In the genomic region with DNA sequence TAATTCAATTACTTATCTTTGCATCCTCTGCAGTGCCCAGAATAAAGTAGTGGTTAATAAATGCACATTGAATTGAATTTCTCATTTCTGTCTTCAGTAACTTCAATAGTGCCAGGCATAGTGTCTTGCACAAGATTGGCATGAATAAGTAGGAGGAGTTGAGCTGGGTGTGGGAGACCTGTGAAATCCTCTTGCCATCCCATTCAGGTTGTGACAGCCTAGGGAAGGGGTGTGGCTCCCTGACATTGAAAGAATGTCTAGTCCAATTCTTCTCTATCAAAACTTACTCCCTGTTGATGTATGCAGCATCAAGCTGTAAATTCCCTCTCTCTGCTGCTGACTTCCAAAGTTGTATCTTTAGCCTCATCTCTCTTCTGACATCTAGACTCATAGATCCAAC, we compare ENCODE assay signal across 19 cellular contexts.
"Had no signal": no experiment of that assay in that cellular context is flagged by ENCODE, and none has a peak within 500 bp of the region (broad histone marks: within the 10 kb centered on the region; RNA-seq: fewer than 3 reads in every experiment).

No MANE protein-coding gene starts in this region.

- H3K4me1 ChIP-seq: colonic mucosa, esophagus squamous epithelium, gastrocnemius medialis, heart right ventricle, left lung, lower lobe of right lung had no signal

- H3K4me3 ChIP-seq: colonic mucosa, esophagus squamous epithelium, gastrocnemius medialis, heart right ventricle, left lung, lower lobe of right lung, mucosa of descending colon had no signal

- DNase-seq: colonic mucosa; cortex of kidney; effector CD8-positive, alpha-beta T cell; effector memory CD8-positive, alpha-beta T cell; endodermal cell; esophagus squamous epithelium; foreskin fibroblast; foreskin melanocyte; gastrocnemius medialis; glutamatergic neuron; heart right ventricle; hippocampal formation; left cardiac atrium; left lung; left ventricle myocardium superior; lower lobe of right lung; mesenchymal stem cell; mucosa of descending colon; naive B cell had no signal

- ATAC-seq: effector memory CD8-positive, alpha-beta T cell; gastrocnemius medialis; heart right ventricle; left cardiac atrium; left lung; left ventricle myocardium superior; lower lobe of right lung; mucosa of descending colon had no signal

- H3K36me3 ChIP-seq: colonic mucosa, esophagus squamous epithelium, gastrocnemius medialis, heart right ventricle, left lung, lower lobe of right lung had no signal

- H3K27me3 ChIP-seq: gastrocnemius medialis had no signal

- H3K9me3 ChIP-seq: colonic mucosa, esophagus squamous epithelium, gastrocnemius medialis, heart right ventricle, left lung, lower lobe of right lung, mucosa of descending colon had no signal

- H3K27ac ChIP-seq: colonic mucosa, esophagus squamous epithelium, gastrocnemius medialis, heart right ventricle, left lung, lower lobe of right lung had no signal
